1 cellular context compared by ENCODE assay signal in the genomic region with DNA sequence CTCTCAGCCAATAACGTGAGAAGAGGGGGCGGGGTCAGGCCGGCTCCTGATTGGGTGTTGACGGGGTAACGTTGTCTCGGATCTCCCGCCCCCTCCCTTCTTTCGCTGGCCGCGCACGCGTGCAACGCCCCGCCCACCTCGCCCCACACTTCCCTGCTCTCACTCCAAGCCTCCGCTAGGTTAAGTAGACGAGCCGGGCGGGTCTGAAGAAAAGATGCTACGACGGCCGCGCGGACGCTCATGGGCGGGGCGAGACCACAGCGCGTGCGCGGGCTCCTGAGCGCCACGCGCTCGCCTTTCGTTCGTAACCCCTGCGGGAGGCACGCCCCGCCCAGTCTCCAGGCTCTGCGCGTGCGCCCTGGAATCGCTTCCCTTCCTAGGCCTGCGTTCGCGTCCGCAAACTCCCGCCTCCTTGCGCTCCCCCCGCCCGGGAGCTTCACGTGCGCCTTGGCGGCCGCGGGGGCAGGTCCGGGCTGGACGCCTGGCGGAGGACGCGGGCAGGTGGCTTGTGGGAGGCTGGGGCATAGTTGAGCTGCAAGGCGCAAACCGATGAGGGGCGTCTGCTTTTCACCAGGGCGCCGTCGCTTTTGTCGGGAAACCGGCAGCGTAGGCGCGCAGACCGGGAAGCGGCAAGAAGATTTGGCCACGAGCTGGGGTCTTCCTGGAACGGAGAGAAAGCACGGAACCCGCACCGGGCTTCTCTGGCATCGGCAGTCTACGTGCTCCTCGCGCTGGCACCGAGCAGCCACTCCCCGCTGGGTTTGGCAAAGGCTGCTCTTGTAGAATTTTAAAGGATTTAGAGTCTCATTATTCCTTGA.
TF ChIP-seq lines count a peak whose summit lies in the region.

No MANE protein-coding gene starts in this region.

TF ChIP-seq in A549, 52 proteins besides CTCF, POLR2A, EP300 and RAD21 (continued from another document):
- TF ChIP-seq, protein P1, sequence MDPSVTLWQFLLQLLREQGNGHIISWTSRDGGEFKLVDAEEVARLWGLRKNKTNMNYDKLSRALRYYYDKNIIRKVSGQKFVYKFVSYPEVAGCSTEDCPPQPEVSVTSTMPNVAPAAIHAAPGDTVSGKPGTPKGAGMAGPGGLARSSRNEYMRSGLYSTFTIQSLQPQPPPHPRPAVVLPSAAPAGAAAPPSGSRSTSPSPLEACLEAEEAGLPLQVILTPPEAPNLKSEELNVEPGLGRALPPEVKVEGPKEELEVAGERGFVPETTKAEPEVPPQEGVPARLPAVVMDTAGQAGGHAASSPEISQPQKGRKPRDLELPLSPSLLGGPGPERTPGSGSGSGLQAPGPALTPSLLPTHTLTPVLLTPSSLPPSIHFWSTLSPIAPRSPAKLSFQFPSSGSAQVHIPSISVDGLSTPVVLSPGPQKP (IDR thresholded peaks at IDR 0.05; ENCODE audit: low read depth, low read length), result no peak
- TF ChIP-seq, protein P2, sequence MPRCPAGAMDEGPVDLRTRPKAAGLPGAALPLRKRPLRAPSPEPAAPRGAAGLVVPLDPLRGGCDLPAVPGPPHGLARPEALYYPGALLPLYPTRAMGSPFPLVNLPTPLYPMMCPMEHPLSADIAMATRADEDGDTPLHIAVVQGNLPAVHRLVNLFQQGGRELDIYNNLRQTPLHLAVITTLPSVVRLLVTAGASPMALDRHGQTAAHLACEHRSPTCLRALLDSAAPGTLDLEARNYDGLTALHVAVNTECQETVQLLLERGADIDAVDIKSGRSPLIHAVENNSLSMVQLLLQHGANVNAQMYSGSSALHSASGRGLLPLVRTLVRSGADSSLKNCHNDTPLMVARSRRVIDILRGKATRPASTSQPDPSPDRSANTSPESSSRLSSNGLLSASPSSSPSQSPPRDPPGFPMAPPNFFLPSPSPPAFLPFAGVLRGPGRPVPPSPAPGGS (IDR thresholded peaks at IDR 0.05), result peak; percentile 43; the same call in 2 of the 3 replicates
- TF ChIP-seq JUN (IDR thresholded peaks at IDR 0.05) (peak; percentile 13 to 52; a peak in 2 of 5 replicates), HOXB13 (CRISPR knock-in tag; IDR thresholded peaks at IDR 0.05; ENCODE audit: low read depth) (no peak), ZC3H11A (IDR thresholded peaks at IDR 0.05) (no peak), POLR2AphosphoS2 (conservative IDR thresholded peaks at IDR 0.05; ENCODE audit: low read length) (no peak), FOSB (CRISPR knock-in tag; IDR thresholded peaks at IDR 0.05) (no peak), HOXB5 (CRISPR knock-in tag; IDR thresholded peaks at IDR 0.05) (no peak), BHLHE40 (IDR thresholded peaks at IDR 0.05; ENCODE audit: low read depth, low read length) (peak; percentile 94), EHMT2 (IDR thresholded peaks at IDR 0.05; ENCODE audit: low read depth) (no peak), EHF (CRISPR knock-in tag; IDR thresholded peaks at IDR 0.05) (no peak), SMC3 (IDR thresholded peaks at IDR 0.05) (peak; percentile 20; the same call in 1 of the 3 replicates), CBX2 (IDR thresholded peaks at IDR 0.05; ENCODE audit: borderline replicate concordance, low read depth) (no peak), MAZ (IDR thresholded peaks at IDR 0.05; ENCODE audit: borderline replicate concordance, low read depth, low read length) (peak; percentile 89; the same call in 1 of the 2 replicates), TP53 (CRISPR knock-in tag; IDR thresholded peaks at IDR 0.05) (no peak), ZNF302 (CRISPR knock-in tag; IDR thresholded peaks at IDR 0.05) (no peak), HEYL (CRISPR knock-in tag; IDR thresholded peaks at IDR 0.05) (no peak)
- TF ChIP-seq, protein P3, sequence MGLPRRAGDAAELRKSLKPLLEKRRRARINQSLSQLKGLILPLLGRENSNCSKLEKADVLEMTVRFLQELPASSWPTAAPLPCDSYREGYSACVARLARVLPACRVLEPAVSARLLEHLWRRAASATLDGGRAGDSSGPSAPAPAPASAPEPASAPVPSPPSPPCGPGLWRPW (IDR thresholded peaks at IDR 0.05), result no peak
- TF ChIP-seq, protein P4, sequence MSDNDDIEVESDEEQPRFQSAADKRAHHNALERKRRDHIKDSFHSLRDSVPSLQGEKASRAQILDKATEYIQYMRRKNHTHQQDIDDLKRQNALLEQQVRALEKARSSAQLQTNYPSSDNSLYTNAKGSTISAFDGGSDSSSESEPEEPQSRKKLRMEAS (IDR thresholded peaks at IDR 0.05), result peak; percentile 99
